33 cellular contexts compared by ENCODE assay signal in the genomic region with DNA sequence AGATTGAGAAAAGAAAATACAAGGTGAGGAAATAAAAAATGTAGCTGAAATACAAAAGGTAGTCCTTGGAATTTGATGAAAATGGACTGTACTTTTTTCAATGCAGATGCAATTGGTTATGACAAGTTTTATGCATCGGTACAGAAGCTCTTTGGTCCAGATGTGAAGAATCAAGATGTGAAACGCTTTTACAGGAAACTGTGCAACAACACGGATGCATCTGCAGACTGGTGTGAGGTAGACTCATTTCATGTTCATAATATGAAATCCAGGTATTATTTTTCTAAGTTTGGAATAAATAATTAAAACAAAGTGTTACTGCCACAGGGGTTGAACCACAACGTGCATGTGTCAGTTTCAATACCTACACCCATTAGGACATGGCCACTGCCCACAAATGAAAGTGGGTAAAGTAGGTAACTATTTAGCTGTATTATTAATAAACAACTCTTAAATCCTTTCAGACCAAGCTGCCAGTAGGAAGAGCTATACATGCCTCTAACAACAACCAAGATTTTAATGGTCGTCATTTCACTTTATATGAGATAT. TPM values are rescaled to one million over a fixed set of nuclear protein-coding genes. Genes with fewer than 3 reads are reported as not detected.
"Had no signal": no experiment of that assay in that cellular context is flagged by ENCODE, and none has a peak within 500 bp of the region (broad histone marks: within the 10 kb centered on the region; RNA-seq: fewer than 3 reads in every experiment).

No MANE protein-coding gene starts in this region.

- H3K9me3 Mint-ChIP-seq: T-helper 1 cell treated with Interleukin-12 subunit alpha and Interleukin-12 subunit beta and Interleukin-4 antibody, amounts not matched to agents 30 μg/mL and 1 μg/mL, for 36 hours had no signal

- H3K27ac Mint-ChIP-seq: T-helper 1 cell treated with Interleukin-12 subunit alpha and Interleukin-12 subunit beta and Interleukin-4 antibody, amounts not matched to agents 30 μg/mL and 1 μg/mL, for 36 hours had no signal

- H3K9me3 ChIP-seq: MG63, Peyer's patch, SJSA1, SK-N-SH had no signal

- H3K4me3 ChIP-seq: MG63, Peyer's patch, SJSA1 had no signal

- DNase-seq: Kasumi-1, MG63, MV-4-11, NCI-H1092, NCI-H1105, NCI-H1417 treated with DMSO at 0.1 percent for 48 hours, NCI-H1436 treated with DMSO at 0.1 percent for 48 hours, NCI-H1694 treated with DMSO at 0.1 percent for 48 hours, NCI-H187 treated with DMSO at 0.1 percent for 48 hours, NCI-H2029 treated with DMSO at 0.1 percent for 48 hours, NCI-H2081 treated with DMSO at 0.1 percent for 48 hours, NCI-H2107, NCI-H2171, NCI-H226, NCI-H446 treated with DMSO at 0.1 percent for 48 hours, NCI-H510A, NCI-H524, NCI-H526, NCI-H69, NCI-H748 treated with DMSO at 0.1 percent for 48 hours, NCI-H82, OCI-M1, PC-3, Peyer's patch, Right ventricle myocardium superior, RPMI8226, SHP77 treated with DMSO at 0.1 percent for 48 hours, SK-N-SH, SW 1271, T-helper 1 cell had no signal

- H3K27me3 ChIP-seq: MG63, Peyer's patch, SJSA1 had no signal

- H3K9ac ChIP-seq: SK-N-SH had no signal

- H3K4me1 ChIP-seq: Peyer's patch had no signal

- ATAC-seq: PC-3 had no signal

- H3K27ac ChIP-seq: Peyer's patch, SJSA1 had no signal

- H3K36me3 ChIP-seq: MG63, Peyer's patch, SJSA1 had no signal

- H3K4me3 Mint-ChIP-seq: T-helper 1 cell treated with Interleukin-12 subunit alpha and Interleukin-12 subunit beta and Interleukin-4 antibody, amounts not matched to agents 30 μg/mL and 1 μg/mL, for 36 hours had no signal

- H3K4me2 ChIP-seq: SK-N-SH had no signal

RNA-seq across cellular contexts. Expression of a gene that starts 8.4 kb away (rescaled TPM):
- total RNA-seq: M059J, PC-3, Peyer's patch, Right ventricle myocardium superior had no signal
